ENCODE assay signal across 16 cellular contexts in the genomic region with DNA sequence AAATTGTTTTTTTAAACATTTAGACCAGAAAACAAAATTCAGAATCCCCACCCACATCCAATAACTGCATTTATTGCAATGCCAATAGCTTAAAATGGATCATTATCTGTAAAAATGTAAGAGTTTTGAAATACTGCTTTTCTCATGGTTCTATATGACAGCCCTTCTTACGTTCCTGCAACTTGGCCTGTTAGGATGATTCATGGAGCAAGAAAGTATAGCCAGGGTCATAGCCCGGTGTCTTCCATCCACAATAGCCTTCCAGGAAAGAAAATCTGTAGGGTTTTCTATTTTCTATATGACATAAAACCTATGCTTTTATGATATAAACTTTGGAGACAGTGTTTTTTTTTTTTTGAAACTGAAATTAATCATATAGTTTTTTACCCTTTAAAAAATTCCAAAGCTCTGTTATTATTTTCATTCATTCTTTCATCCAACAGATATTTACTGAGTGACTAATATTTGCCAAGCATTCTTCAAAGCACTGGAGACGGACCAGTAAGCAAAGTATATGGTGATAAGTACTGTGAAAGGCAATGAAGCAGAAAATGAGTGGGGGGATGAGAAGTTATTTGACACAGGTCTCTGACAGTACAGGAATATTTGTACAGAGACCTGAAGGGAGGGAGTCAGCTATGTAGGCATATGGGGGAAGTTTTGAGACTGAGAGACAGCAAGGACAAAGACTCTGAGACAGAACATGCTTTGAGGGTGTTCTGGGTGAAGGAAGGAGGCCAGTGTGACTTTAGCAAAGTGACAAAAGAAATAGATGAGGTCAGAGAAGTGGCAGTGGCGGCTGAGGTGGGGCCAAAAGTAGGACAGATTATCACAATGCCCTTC. TPM values are rescaled to one million over a fixed set of nuclear protein-coding genes. Genes with fewer than 3 reads are reported as not detected.
A peak's percentile ranks its signal among the peaks of the same experiment; 100 is the strongest.
DNase-seq lines count a peak whose midpoint lies in the region; ATAC-seq and TF ChIP-seq lines count a peak whose summit lies in the region.
"Had no signal": no experiment of that assay in that cellular context is flagged by ENCODE, and none has a peak within 500 bp of the region (broad histone marks: within the 10 kb centered on the region; RNA-seq: fewer than 3 reads in every experiment).

No MANE protein-coding gene starts in this region.

- ATAC-seq in GM21526 (IDR thresholded peaks at IDR 0.05; ENCODE audit: low FRiP score, unreplicated experiment), result no peak
- ATAC-seq: left cardiac atrium had no signal

- H3K36me3 Mint-ChIP-seq in activated naive CD4-positive, alpha-beta T cell treated with anti-CD3 and anti-CD28 coated beads, Interleukin-2, amount 10 ng/mL, durations not matched to agents 7 days and 5 days, result peaks cover 2% of the 10 kb centered on the region

- no peak overlapping the region for H3K27ac Mint-ChIP-seq in activated naive CD4-positive, alpha-beta T cell treated with anti-CD3 and anti-CD28 coated beads, Interleukin-2, amount 10 ng/mL, durations not matched to agents 7 days and 5 days
- H3K27ac Mint-ChIP-seq: activated B cell treated with CpG ODN at 0.5 μM for 24 hours had no signal

- H3K27ac ChIP-seq in mesodermal cell (ENCODE audit: low read depth, low read length, severe bottlenecking), result peak overlapping the region; percentile 33
- H3K27ac ChIP-seq: C4-2B, dorsolateral prefrontal cortex, right atrium auricular region had no signal

- DNase-seq in DMS53 treated with DMSO at 0.1 percent for 48 hours (lab: John Stamatoyannopoulos, UW; ENCODE audit: unreplicated experiment) (peak; percentile 53), NCI-H460 (ENCODE audit: extremely low read depth, low read depth) (peak; percentile 7), cardiac fibroblast (ENCODE audit: low read depth in 2 of 2) (peak; percentile 43 to 79), nucleus accumbens (lab: John Stamatoyannopoulos, UW) (no peak), DMS79 treated with DMSO at 0.1 percent for 48 hours (lab: John Stamatoyannopoulos, UW) (no peak)
- no peak for DNase-seq in activated naive CD4-positive, alpha-beta T cell treated with anti-CD3 and anti-CD28 coated beads, Interleukin-2, amount 10 ng/mL, durations not matched to agents 7 days and 5 days
- DNase-seq: activated B cell treated with CpG ODN at 0.5 μM for 24 hours; dorsolateral prefrontal cortex; left cardiac atrium; NCI-H1436 treated with DMSO at 0.1 percent for 48 hours; stimulated activated naive CD4-positive, alpha-beta T cell treated with Interleukin-2 at 50 U/mL for 16 hours had no signal

- H3K36me3 ChIP-seq in mesodermal cell (ENCODE audit: control insufficient read depth, insufficient read depth, low read length), result no peaks in the 10 kb centered on the region
- H3K36me3 ChIP-seq: right atrium auricular region had no signal

- no peak overlapping the region for H3K4me3 ChIP-seq in cardiac fibroblast (replicated peaks in 1 of 2; ENCODE audit: low read depth in 2 of 2, low read length in 2 of 2)
- H3K4me3 ChIP-seq in mesodermal cell (ENCODE audit: extremely low read depth, insufficient read depth, low read length, poor library complexity, severe bottlenecking), result no peak overlapping the region
- H3K4me3 ChIP-seq: dorsolateral prefrontal cortex, right atrium auricular region had no signal

- CTCF ChIA-PET in activated naive CD4-positive, alpha-beta T cell treated with anti-CD3 and anti-CD28 coated beads, Interleukin-2, amount 10 ng/mL, durations not matched to agents 7 days and 5 days (lab: Charles Lee), result no interaction called here

- H3K27me3 Mint-ChIP-seq in activated naive CD4-positive, alpha-beta T cell treated with anti-CD3 and anti-CD28 coated beads, Interleukin-2, amount 10 ng/mL, durations not matched to agents 7 days and 5 days, result peaks cover 18% of the 10 kb centered on the region
- H3K27me3 Mint-ChIP-seq: activated B cell treated with CpG ODN at 0.5 μM for 24 hours had no signal

- 100% methylated on average over 1 to 2 of the region's 4 CpGs for WGBS in mesodermal cell (ENCODE audit: insufficient coverage in 2 of 2), 2 experiments

- TF ChIP-seq CTCF in cardiac fibroblast (IDR thresholded peaks at IDR 0.05; ENCODE audit: low read depth, low read length), result no peak

- no peaks in the 10 kb centered on the region for H3K9me3 Mint-ChIP-seq in activated naive CD4-positive, alpha-beta T cell treated with anti-CD3 and anti-CD28 coated beads, Interleukin-2, amount 10 ng/mL, durations not matched to agents 7 days and 5 days
- H3K9me3 Mint-ChIP-seq: activated B cell treated with CpG ODN at 0.5 μM for 24 hours had no signal

- no peaks in the 10 kb centered on the region for H3K4me1 Mint-ChIP-seq in activated naive CD4-positive, alpha-beta T cell treated with anti-CD3 and anti-CD28 coated beads, Interleukin-2, amount 10 ng/mL, durations not matched to agents 7 days and 5 days
- H3K4me1 Mint-ChIP-seq: activated B cell treated with CpG ODN at 0.5 μM for 24 hours had no signal

- H3K4me1 ChIP-seq in mesodermal cell (ENCODE audit: control insufficient read depth, insufficient read depth, low read length, poor library complexity, severe bottlenecking), result peaks cover 15% of the 10 kb centered on the region
- H3K4me1 ChIP-seq: right atrium auricular region had no signal

- H3K9me3 ChIP-seq in mesodermal cell (ENCODE audit: control insufficient read depth, low read length), result no peaks in the 10 kb centered on the region
- H3K9me3 ChIP-seq: right atrium auricular region had no signal

- no peak overlapping the region for H3K4me3 Mint-ChIP-seq in activated naive CD4-positive, alpha-beta T cell treated with anti-CD3 and anti-CD28 coated beads, Interleukin-2, amount 10 ng/mL, durations not matched to agents 7 days and 5 days
- H3K4me3 Mint-ChIP-seq: activated B cell treated with CpG ODN at 0.5 μM for 24 hours had no signal

RNA-seq across cellular contexts. Expression of a gene that starts 29.0 kb away (rescaled TPM):
- not detected in 2 replicates for total RNA-seq in NCI-H460 (2014; rRNA removed; shearing (Covaris generic))
- not detected in 2 replicates for polyA plus RNA-seq in NCI-H460 (2014; cell fraction: nucleus; rRNA removed)
- not detected for polyA plus RNA-seq in mesodermal cell (2013, experiment 1 of 2)
- polyA plus RNA-seq in mesodermal cell (2013, experiment 2 of 2), result not detected
- total RNA-seq: activated B cell treated with CpG ODN at 0.5 μM for 24 hours, left cardiac atrium, myocyte, right atrium auricular region had no signal

Comparison
In these comparisons a context has a peak if more than half of its experiments do, and no peak if none do; other contexts are left out.
1. DNase-seq: peak in DMS53 treated with DMSO at 0.1 percent for 48 hours (single experiment), NCI-H460 (single experiment) and cardiac fibroblast (2 of 2); none in activated naive CD4-positive, alpha-beta T cell treated with anti-CD3 and anti-CD28 coated beads, Interleukin-2, amount 10 ng/mL, durations not matched to agents 7 days and 5 days (single experiment), nucleus accumbens (0 of 56) and DMS79 treated with DMSO at 0.1 percent for 48 hours (single experiment).